In the genomic region with DNA sequence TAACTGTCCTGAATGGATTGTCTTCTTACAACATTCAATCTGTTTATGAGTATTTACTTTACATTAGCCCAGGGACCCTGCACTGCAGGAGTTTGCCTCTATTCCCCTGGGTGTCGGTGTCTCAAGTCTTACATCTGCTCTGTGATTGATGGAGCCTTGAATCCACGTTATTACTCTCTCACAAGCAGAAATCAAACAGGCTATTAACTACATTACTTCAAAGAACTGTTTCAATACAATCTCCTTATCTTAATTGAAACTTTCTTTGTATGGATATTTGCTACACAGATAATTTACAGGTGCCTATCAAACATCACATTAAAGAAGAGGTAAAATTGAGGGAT, we compare ENCODE assay signal across 9 cellular contexts. TPM values are rescaled to one million over a fixed set of nuclear protein-coding genes. Genes with fewer than 3 reads are reported as not detected.
DNase-seq lines count a peak whose midpoint lies in the region; TF ChIP-seq lines count a peak whose summit lies in the region.
"Had no signal": no experiment of that assay in that cellular context is flagged by ENCODE, and none has a peak within 500 bp of the region (broad histone marks: within the 10 kb centered on the region; RNA-seq: fewer than 3 reads in every experiment).

No MANE protein-coding gene starts in this region.

- no peaks in the 10 kb centered on the region for H3K27me3 Mint-ChIP-seq in T-helper 2 cell treated with Interferon-gamma antibody and Interleukin-4, amounts not matched to agents 5 μg/mL and 100 μg/mL, for 36 hours (ENCODE audit: low read depth)
- H3K27me3 Mint-ChIP-seq in nephron progenitor cell (ENCODE audit: low read depth, poor library complexity) = peaks cover 17% of the 10 kb centered on the region

- no peaks in the 10 kb centered on the region for H4K20me1 ChIP-seq in DOHH2 (ENCODE audit: control insufficient read depth, insufficient read depth, low read depth, low read length)

- H3K9me3 ChIP-seq in DOHH2 (ENCODE audit: control insufficient read depth, insufficient read depth, low read length) = no peaks in the 10 kb centered on the region

- no peaks in the 10 kb centered on the region for H3K9me2 ChIP-seq in DOHH2 (replicated peaks; ENCODE audit: control insufficient read depth, low read length)

- peak overlapping the region; percentile 98 for H3K27ac Mint-ChIP-seq in T-helper 2 cell treated with Interferon-gamma antibody and Interleukin-4, amounts not matched to agents 5 μg/mL and 100 μg/mL, for 36 hours
- H3K27ac Mint-ChIP-seq in nephron progenitor cell = no peak overlapping the region

- H3K36me3 ChIP-seq in DOHH2 (ENCODE audit: control insufficient read depth, low read length) = peaks cover 12% of the 10 kb centered on the region

- peaks cover 40% of the 10 kb centered on the region for H3K4me1 ChIP-seq in DOHH2 (ENCODE audit: control insufficient read depth, low read length)

- peaks cover 32% of the 10 kb centered on the region for H3K4me1 Mint-ChIP-seq in T-helper 2 cell treated with Interferon-gamma antibody and Interleukin-4, amounts not matched to agents 5 μg/mL and 100 μg/mL, for 36 hours (ENCODE audit: low read depth)
- peaks cover 46% of the 10 kb centered on the region for H3K4me1 Mint-ChIP-seq in nephron progenitor cell

- H3K36me3 Mint-ChIP-seq in T-helper 2 cell treated with Interferon-gamma antibody and Interleukin-4, amounts not matched to agents 5 μg/mL and 100 μg/mL, for 36 hours (ENCODE audit: low read depth) = peaks cover 6% of the 10 kb centered on the region
- no peaks in the 10 kb centered on the region for H3K36me3 Mint-ChIP-seq in nephron progenitor cell (ENCODE audit: low read depth)

- peak; percentile 32 for DNase-seq in NCI-H1092 (lab: John Stamatoyannopoulos, UW)
- no peak for DNase-seq in T-helper 2 cell treated with Interferon-gamma antibody and Interleukin-4, amounts not matched to agents 5 μg/mL and 100 μg/mL, for 36 hours (ENCODE audit: low spot score)
- DNase-seq in nephron progenitor cell = no peak
- DNase-seq in activated effector memory CD4-positive, alpha-beta T cell treated with Interleukin-2 at 50 U/mL for 16 hours = no peak
- no peak for DNase-seq in activated CD4-positive, CD25-positive, alpha-beta regulatory T cell (lab: John Stamatoyannopoulos, UW)
- no peak for DNase-seq in mesenteric fat pad (ENCODE audit: low spot score)
- DNase-seq in MV-4-11 (lab: John Stamatoyannopoulos, UW) = no peak
- DNase-seq: activated effector memory CD4-positive, alpha-beta T cell treated with anti-CD3 and anti-CD28 coated beads, Interleukin-2, amount 50 U/mL, for 16 hours had no signal

- TF ChIP-seq CTCF in DOHH2 (IDR thresholded peaks at IDR 0.05; ENCODE audit: low read depth, low read length, poor library complexity, severe bottlenecking) = no peak
- TF ChIP-seq CTCF in nephron progenitor cell (IDR thresholded peaks at IDR 0.05) = no peak

- peaks cover 41% of the 10 kb centered on the region for H3F3A ChIP-seq in DOHH2 (ENCODE audit: control insufficient read depth, insufficient read depth)

- no peaks in the 10 kb centered on the region for H3K9me3 Mint-ChIP-seq in T-helper 2 cell treated with Interferon-gamma antibody and Interleukin-4, amounts not matched to agents 5 μg/mL and 100 μg/mL, for 36 hours
- no peaks in the 10 kb centered on the region for H3K9me3 Mint-ChIP-seq in nephron progenitor cell

- H3K27me3 ChIP-seq in DOHH2 (ENCODE audit: control insufficient read depth, low read length) = no peaks in the 10 kb centered on the region

- H3K4me3 Mint-ChIP-seq in T-helper 2 cell treated with Interferon-gamma antibody and Interleukin-4, amounts not matched to agents 5 μg/mL and 100 μg/mL, for 36 hours = peak overlapping the region; percentile 94
- H3K4me3 Mint-ChIP-seq in nephron progenitor cell = peak overlapping the region; percentile 97

- H3K4me2 ChIP-seq in DOHH2 (ENCODE audit: low read length) = peak overlapping the region; percentile 96

- H3K4me3 ChIP-seq in DOHH2 (ENCODE audit: low read length) = peak overlapping the region; percentile 93

- H3K79me2 ChIP-seq in DOHH2 (ENCODE audit: control insufficient read depth, low read length) = peaks cover 20% of the 10 kb centered on the region

- H3K27ac ChIP-seq in DOHH2 (ENCODE audit: low read depth, low read length) = peak overlapping the region; percentile 99

RNA-seq across cellular contexts. Expression of a gene that starts 3.1 kb away (rescaled TPM):
- 126 TPM for total RNA-seq in mesenteric fat pad
